Comparison of ENCODE assay signal across 21 cellular contexts in genomic region chr5:73862796-73863195, GRCh38.
DNase-seq lines count a peak whose midpoint lies in the region; ATAC-seq, FAIRE-seq and TF ChIP-seq lines count a peak whose summit lies in the region.
"Had no signal": no experiment of that assay in that cellular context is flagged by ENCODE, and none has a peak within 500 bp of the region (broad histone marks: within the 10 kb centered on the region; RNA-seq: fewer than 3 reads in every experiment).

No MANE protein-coding gene starts in this region.

- ATAC-seq in left cardiac atrium (no peak), sciatic nerve (peak; percentile 64)
- ATAC-seq: CD8-positive, alpha-beta T cell had no signal

- FAIRE-seq in small intestine (lab: Jason Lieb, UNC), result no peak
- FAIRE-seq: H54 had no signal

- H3K27ac ChIP-seq in left ventricle myocardium inferior (replicated peaks) (peak overlapping the region; percentile 57), small intestine (ENCODE audit: low read depth in 1 of 2, low read length in 1 of 2) (no peak overlapping the region)
- H3K27ac ChIP-seq: C4-2B, PC-9 had no signal

- H3K27me3 Mint-ChIP-seq in mesothelial cell of epicardium (ENCODE audit: low read depth), result peaks cover 11% of the 10 kb centered on the region

- no peak overlapping the region for H3K27ac Mint-ChIP-seq in mesothelial cell of epicardium
- H3K27ac Mint-ChIP-seq: CD8-positive, alpha-beta T cell had no signal

- no peak for DNase-seq in left ventricle myocardium inferior
- DNase-seq in left cardiac atrium, result no peak
- peak; percentile 52 for DNase-seq in fibroblast of gingiva (ENCODE audit: low read depth)
- no peak for DNase-seq in sciatic nerve (ENCODE audit: low spot score)
- DNase-seq in NCI-H345 treated with DMSO at 0.1 percent for 48 hours (lab: John Stamatoyannopoulos, UW; ENCODE audit: unreplicated experiment), result no peak
- no peak for DNase-seq in small intestine
- no peak for DNase-seq in mesothelial cell of epicardium (ENCODE audit: low spot score in 2 of 2, unreplicated experiment in 2 of 2)
- DNase-seq: Caco-2; CD8-positive, alpha-beta T cell; Kasumi-1; NCI-H1092 treated with DMSO at 0.1 percent for 48 hours; NCI-H1436; NCI-H187; NCI-H2081 treated with DMSO at 0.1 percent for 48 hours; NCI-H2171; NCI-H524 treated with DMSO at 0.1 percent for 48 hours; NCI-H774; PC-9; SHP77 had no signal

- no peaks in the 10 kb centered on the region for H3K9me3 ChIP-seq in left ventricle myocardium inferior (replicated peaks)
- no peaks in the 10 kb centered on the region for H3K9me3 ChIP-seq in small intestine (ENCODE audit: control insufficient read depth, low read depth)
- H3K9me3 ChIP-seq: Caco-2 had no signal

- no peaks in the 10 kb centered on the region for H3K36me3 Mint-ChIP-seq in mesothelial cell of epicardium
- H3K36me3 Mint-ChIP-seq: CD8-positive, alpha-beta T cell had no signal

- peak overlapping the region; percentile 38 for H3K4me3 ChIP-seq in left ventricle myocardium inferior
- H3K4me3 ChIP-seq in small intestine (ENCODE audit: low read depth in 1 of 2, low read length in 2 of 2), result no peak overlapping the region
- H3K4me3 ChIP-seq: PC-9 had no signal

- H3K27me3 ChIP-seq in left ventricle myocardium inferior (ENCODE audit: low read depth) (no peaks in the 10 kb centered on the region), small intestine (ENCODE audit: control insufficient read depth in 2 of 2, insufficient read depth in 2 of 2, low read length in 2 of 2) (no peaks in the 10 kb centered on the region)

- intact Hi-C loops in left ventricle myocardium inferior (cut with micrococcal nuclease) (no loop called here), left cardiac atrium (cut with DNase I) (no loop called here), sciatic nerve (cut with DNase I) (no loop called here)

- no peaks in the 10 kb centered on the region for H3K9me3 Mint-ChIP-seq in mesothelial cell of epicardium
- H3K9me3 Mint-ChIP-seq: CD8-positive, alpha-beta T cell had no signal

- no peak for TF ChIP-seq CTCF in left ventricle myocardium inferior (IDR thresholded peaks at IDR 0.05; ENCODE audit: borderline replicate concordance)
- TF ChIP-seq CTCF in mesothelial cell of epicardium (IDR thresholded peaks at IDR 0.05; ENCODE audit: unreplicated experiment), result no peak

- no peak overlapping the region for H3K4me3 Mint-ChIP-seq in mesothelial cell of epicardium
- H3K4me3 Mint-ChIP-seq: CD8-positive, alpha-beta T cell had no signal

- H3K36me3 ChIP-seq in left ventricle myocardium inferior, result no peaks in the 10 kb centered on the region
- H3K36me3 ChIP-seq in small intestine (ENCODE audit: control insufficient read depth in 2 of 2, insufficient read depth in 2 of 2, low read length in 2 of 2), result peaks cover 0 to 2% of the 10 kb centered on the region in 2 donors

- H3K4me1 Mint-ChIP-seq in mesothelial cell of epicardium, result no peaks in the 10 kb centered on the region

- H3K4me1 ChIP-seq in left ventricle myocardium inferior, result peaks cover 27% of the 10 kb centered on the region
- H3K4me1 ChIP-seq in small intestine (ENCODE audit: control insufficient read depth in 2 of 2, insufficient read depth in 1 of 2, low read depth in 1 of 2, low read length in 1 of 2), result no peaks in the 10 kb centered on the region
- H3K4me1 ChIP-seq: Caco-2 had no signal
